Comparison of ENCODE assay signal across 24 cellular contexts in the genomic region with DNA sequence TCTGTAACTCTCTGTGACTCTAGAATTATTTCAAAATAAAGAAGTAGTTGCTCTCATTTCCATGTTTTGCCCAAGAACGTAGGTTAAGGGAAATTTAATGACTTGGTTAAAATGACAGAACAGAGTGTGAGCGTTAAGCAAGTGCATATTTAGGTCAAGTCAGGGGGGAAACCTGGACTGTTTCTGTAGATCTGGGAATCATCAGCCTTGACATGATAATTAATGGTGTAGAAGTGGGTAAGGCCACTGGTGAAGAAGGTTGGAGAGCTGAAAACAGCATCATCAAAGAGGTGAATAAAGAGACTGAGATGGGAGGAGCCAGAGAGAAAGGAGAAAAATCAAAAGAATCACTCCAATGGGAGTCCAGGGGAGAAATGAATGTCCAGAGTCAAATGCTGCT. TPM values are rescaled to one million over a fixed set of nuclear protein-coding genes. Genes with fewer than 3 reads are reported as not detected.
A peak's percentile ranks its signal among the peaks of the same experiment; 100 is the strongest.
DNase-seq lines count a peak whose midpoint lies in the region; FAIRE-seq and TF ChIP-seq lines count a peak whose summit lies in the region.
"Had no signal": no experiment of that assay in that cellular context is flagged by ENCODE, and none has a peak within 500 bp of the region (broad histone marks: within the 10 kb centered on the region; RNA-seq: fewer than 3 reads in every experiment).

No MANE protein-coding gene starts in this region.

- H3K27me3 ChIP-seq in OCI-LY3 (ENCODE audit: low read depth, low read length) (no peaks in the 10 kb centered on the region), astrocyte (ENCODE audit: insufficient read depth, low read length) (no peaks in the 10 kb centered on the region), suprapubic skin (no peaks in the 10 kb centered on the region)
- H3K27me3 ChIP-seq: BLaER1 treated with 17β-estradiol and CSF1 and Interleukin-3, amounts not matched to agents 10 nM and 100 nM; upper lobe of right lung had no signal

- CTCF ChIA-PET in activated CD4-positive, alpha-beta memory T cell treated with anti-CD3 and anti-CD28 coated beads for 36 hours (lab: Charles Lee): no interaction called here

- H3K27me3 Mint-ChIP-seq in astrocyte (ENCODE audit: low read depth, unreplicated experiment): no peaks in the 10 kb centered on the region
- H3K27me3 Mint-ChIP-seq in activated CD4-positive, alpha-beta memory T cell treated with anti-CD3 and anti-CD28 coated beads for 36 hours: no peaks in the 10 kb centered on the region
- H3K27me3 Mint-ChIP-seq: activated CD8-positive, alpha-beta T cell treated with anti-CD3 and anti-CD28 coated beads for 36 hours; memory B cell; naive B cell; stimulated activated naive CD8-positive, alpha-beta T cell treated with anti-CD3 and anti-CD28 coated beads, Interleukin-15, amount 100 ng/mL, for 72 hours had no signal

- POLR2A ChIA-PET in activated CD4-positive, alpha-beta memory T cell treated with anti-CD3 and anti-CD28 coated beads for 36 hours (lab: Charles Lee): no interaction called here

- H4K20me1 ChIP-seq in OCI-LY3 (ENCODE audit: insufficient read depth, low read length) (no peaks in the 10 kb centered on the region), astrocyte (ENCODE audit: insufficient read depth, low read length) (no peaks in the 10 kb centered on the region)
- H4K20me1 ChIP-seq: BLaER1 treated with 17β-estradiol and CSF1 and Interleukin-3, amounts not matched to agents 10 nM and 100 nM had no signal

- FAIRE-seq in astrocyte (lab: Jason Lieb, UNC) (no peak), RCC 7860 (lab: Jason Lieb, UNC) (no peak)
- FAIRE-seq: TTC549 had no signal

- no peak overlapping the region for H3K4me2 ChIP-seq in OCI-LY3 (ENCODE audit: low read length)
- no peak overlapping the region for H3K4me2 ChIP-seq in astrocyte (ENCODE audit: low read length)

- H3K27ac ChIP-seq in OCI-LY3 (ENCODE audit: low read length) (no peak overlapping the region), astrocyte (ENCODE audit: low read depth, low read length) (no peak overlapping the region), mesodermal cell (ENCODE audit: low read depth, low read length, severe bottlenecking) (peak overlapping the region; percentile 54), suprapubic skin (no peak overlapping the region)
- H3K27ac ChIP-seq: psoas muscle, SK-N-MC, upper lobe of right lung had no signal

- TF ChIP-seq CTCF in OCI-LY3 (IDR thresholded peaks at IDR 0.05; ENCODE audit: low read depth, low read length) (no peak), astrocyte (IDR thresholded peaks at IDR 0.05; ENCODE audit: insufficient read depth, low read depth, low read length) (no peak), suprapubic skin (IDR thresholded peaks at IDR 0.05) (no peak)

- H2AFZ ChIP-seq in OCI-LY3 (ENCODE audit: low read depth, low read length) (peak overlapping the region; percentile 51; the same call in 1 of the 2 replicates), astrocyte (ENCODE audit: low read depth, low read length) (peak overlapping the region; percentile 19)

- DNase-seq in astrocyte (ENCODE audit: low read depth): no peak
- no peak for DNase-seq in suprapubic skin (ENCODE audit: low spot score in 2 of 2)
- DNase-seq in RCC 7860 (ENCODE audit: low spot score): no peak
- no peak for DNase-seq in NK-92 (lab: John Stamatoyannopoulos, UW; ENCODE audit: unreplicated experiment)
- no peak for DNase-seq in activated CD4-positive, alpha-beta memory T cell treated with anti-CD3 and anti-CD28 coated beads for 36 hours
- DNase-seq: activated CD8-positive, alpha-beta T cell treated with anti-CD3 and anti-CD28 coated beads for 36 hours; DMS53; glutamatergic neuron; H7; naive B cell; NCI-H1694; NCI-H2171; psoas muscle; stimulated activated naive CD8-positive, alpha-beta T cell treated with anti-CD3 and anti-CD28 coated beads, Interleukin-15, amount 100 ng/mL, for 72 hours; upper lobe of right lung had no signal

- WGBS in mesodermal cell (ENCODE audit: insufficient coverage in 2 of 2), 2 experiments: 87 to 95% methylated on average over 2 of the region's 2 CpGs
- 74% methylated on average over 2 of the region's 2 CpGs for WGBS in suprapubic skin

- H3K9me3 ChIP-seq in OCI-LY3 (ENCODE audit: insufficient read depth, low read length): no peaks in the 10 kb centered on the region
- H3K9me3 ChIP-seq in astrocyte (ENCODE audit: insufficient read depth, low read depth, low read length): no peaks in the 10 kb centered on the region
- H3K9me3 ChIP-seq in mesodermal cell (ENCODE audit: control insufficient read depth, low read length): no peaks in the 10 kb centered on the region
- H3K9me3 ChIP-seq in suprapubic skin: no peaks in the 10 kb centered on the region
- H3K9me3 ChIP-seq: BLaER1 treated with 17β-estradiol and CSF1 and Interleukin-3, amounts not matched to agents 10 nM and 100 nM; psoas muscle; upper lobe of right lung had no signal

- H3K4me3 ChIP-seq in OCI-LY3 (ENCODE audit: low read length) (no peak overlapping the region), astrocyte (ENCODE audit: insufficient read depth, low read depth, low read length) (no peak overlapping the region), mesodermal cell (ENCODE audit: extremely low read depth, insufficient read depth, low read length, poor library complexity, severe bottlenecking) (no peak overlapping the region), suprapubic skin (no peak overlapping the region)
- H3K4me3 ChIP-seq: BLaER1 treated with 17β-estradiol and CSF1 and Interleukin-3, amounts not matched to agents 10 nM and 100 nM; psoas muscle; SK-N-MC; skin epidermis; upper lobe of right lung had no signal

- H3K4me1 ChIP-seq in OCI-LY3 (ENCODE audit: low read length) (peaks cover 27% of the 10 kb centered on the region), astrocyte (ENCODE audit: insufficient read depth, low read length) (peaks cover 47% of the 10 kb centered on the region), mesodermal cell (ENCODE audit: control insufficient read depth, insufficient read depth, low read length, poor library complexity, severe bottlenecking) (peaks cover 28% of the 10 kb centered on the region), suprapubic skin (peaks cover 3% of the 10 kb centered on the region)
- H3K4me1 ChIP-seq: psoas muscle had no signal

- H3K79me2 ChIP-seq in OCI-LY3 (ENCODE audit: low read length): no peaks in the 10 kb centered on the region
- H3K79me2 ChIP-seq in astrocyte (ENCODE audit: insufficient read depth, low read length): no peaks in the 10 kb centered on the region

- intact Hi-C loops in activated CD4-positive, alpha-beta memory T cell treated with anti-CD3 and anti-CD28 coated beads for 36 hours (cut with micrococcal nuclease): no loop called here

- no peaks in the 10 kb centered on the region for H3K9me3 Mint-ChIP-seq in astrocyte (ENCODE audit: unreplicated experiment)
- no peaks in the 10 kb centered on the region for H3K9me3 Mint-ChIP-seq in activated CD4-positive, alpha-beta memory T cell treated with anti-CD3 and anti-CD28 coated beads for 36 hours
- H3K9me3 Mint-ChIP-seq: activated CD8-positive, alpha-beta T cell treated with anti-CD3 and anti-CD28 coated beads for 36 hours; activated naive CD4-positive, alpha-beta T cell treated with anti-CD3 and anti-CD28 coated beads, Interleukin-2, amount 50 U/mL, for 72 hours; memory B cell; naive B cell; stimulated activated naive CD8-positive, alpha-beta T cell treated with anti-CD3 and anti-CD28 coated beads, Interleukin-15, amount 100 ng/mL, for 72 hours; T-helper 1 cell treated with Interleukin-12 subunit alpha and Interleukin-12 subunit beta and Interleukin-4 antibody, amounts not matched to agents 30 μg/mL and 1 μg/mL, for 36 hours had no signal

- H3K4me3 Mint-ChIP-seq in astrocyte (ENCODE audit: unreplicated experiment): no peak overlapping the region
- no peak overlapping the region for H3K4me3 Mint-ChIP-seq in activated CD4-positive, alpha-beta memory T cell treated with anti-CD3 and anti-CD28 coated beads for 36 hours
- H3K4me3 Mint-ChIP-seq: activated CD8-positive, alpha-beta T cell treated with anti-CD3 and anti-CD28 coated beads for 36 hours; memory B cell; stimulated activated naive CD8-positive, alpha-beta T cell treated with anti-CD3 and anti-CD28 coated beads, Interleukin-15, amount 100 ng/mL, for 72 hours; T-helper 1 cell treated with Interleukin-12 subunit alpha and Interleukin-12 subunit beta and Interleukin-4 antibody, amounts not matched to agents 30 μg/mL and 1 μg/mL, for 36 hours had no signal

- no peaks in the 10 kb centered on the region for H3K36me3 Mint-ChIP-seq in astrocyte (ENCODE audit: low read depth, unreplicated experiment)
- H3K36me3 Mint-ChIP-seq in activated CD4-positive, alpha-beta memory T cell treated with anti-CD3 and anti-CD28 coated beads for 36 hours: no peaks in the 10 kb centered on the region
- H3K36me3 Mint-ChIP-seq: activated naive CD4-positive, alpha-beta T cell treated with anti-CD3 and anti-CD28 coated beads, Interleukin-2, amount 50 U/mL, for 72 hours; naive B cell had no signal

- no peaks in the 10 kb centered on the region for H3K36me3 ChIP-seq in OCI-LY3 (replicated peaks; ENCODE audit: low read depth, low read length)
- no peaks in the 10 kb centered on the region for H3K36me3 ChIP-seq in astrocyte (ENCODE audit: insufficient read depth, low read length)
- no peaks in the 10 kb centered on the region for H3K36me3 ChIP-seq in mesodermal cell (ENCODE audit: control insufficient read depth, insufficient read depth, low read length)
- H3K36me3 ChIP-seq in suprapubic skin: no peaks in the 10 kb centered on the region
- H3K36me3 ChIP-seq: BLaER1 treated with 17β-estradiol and CSF1 and Interleukin-3, amounts not matched to agents 10 nM and 100 nM; upper lobe of right lung had no signal

- H3K4me1 Mint-ChIP-seq in astrocyte (ENCODE audit: low read depth, unreplicated experiment): peaks cover 37% of the 10 kb centered on the region
- peaks cover 2% of the 10 kb centered on the region for H3K4me1 Mint-ChIP-seq in activated CD4-positive, alpha-beta memory T cell treated with anti-CD3 and anti-CD28 coated beads for 36 hours (ENCODE audit: low read depth)
- H3K4me1 Mint-ChIP-seq: memory B cell, naive B cell had no signal

- TF ChIP-seq EP300 in suprapubic skin (IDR thresholded peaks at IDR 0.05): peak; percentile 53

- H3K9ac ChIP-seq in OCI-LY3 (ENCODE audit: low read length): no peak overlapping the region
- no peak overlapping the region for H3K9ac ChIP-seq in astrocyte (ENCODE audit: low read length)
- H3K9ac ChIP-seq: BLaER1 treated with 17β-estradiol and CSF1 and Interleukin-3, amounts not matched to agents 10 nM and 100 nM had no signal

- no peak overlapping the region for H3K27ac Mint-ChIP-seq in astrocyte (ENCODE audit: unreplicated experiment)
- no peak overlapping the region for H3K27ac Mint-ChIP-seq in activated CD4-positive, alpha-beta memory T cell treated with anti-CD3 and anti-CD28 coated beads for 36 hours
- H3K27ac Mint-ChIP-seq: activated CD8-positive, alpha-beta T cell treated with anti-CD3 and anti-CD28 coated beads for 36 hours; activated naive CD4-positive, alpha-beta T cell treated with anti-CD3 and anti-CD28 coated beads, Interleukin-2, amount 50 U/mL, for 72 hours; memory B cell; naive B cell; stimulated activated naive CD8-positive, alpha-beta T cell treated with anti-CD3 and anti-CD28 coated beads, Interleukin-15, amount 100 ng/mL, for 72 hours; T-helper 1 cell treated with Interleukin-12 subunit alpha and Interleukin-12 subunit beta and Interleukin-4 antibody, amounts not matched to agents 30 μg/mL and 1 μg/mL, for 36 hours had no signal

- no peak for TF ChIP-seq POLR2A in suprapubic skin (IDR thresholded peaks at IDR 0.05)

RNA-seq across cellular contexts. Expression of a gene that starts 49.4 kb away (rescaled TPM):
- total RNA-seq in astrocyte: 114 and 115 TPM in 2 replicates
- 39.6 TPM for polyA plus RNA-seq in mesodermal cell (2013, experiment 1 of 2)
- 29.8 TPM for polyA plus RNA-seq in mesodermal cell (2013, experiment 2 of 2)
- total RNA-seq in suprapubic skin: 10 to 100 TPM; 16.5 to 28.7 (median 19.6) TPM
- total RNA-seq in activated CD4-positive, alpha-beta memory T cell treated with anti-CD3 and anti-CD28 coated beads for 36 hours: 10 to 100 TPM; 25.1 to 25.2 TPM
